ENCODE assay signal across 9 cellular contexts in the genomic region with DNA sequence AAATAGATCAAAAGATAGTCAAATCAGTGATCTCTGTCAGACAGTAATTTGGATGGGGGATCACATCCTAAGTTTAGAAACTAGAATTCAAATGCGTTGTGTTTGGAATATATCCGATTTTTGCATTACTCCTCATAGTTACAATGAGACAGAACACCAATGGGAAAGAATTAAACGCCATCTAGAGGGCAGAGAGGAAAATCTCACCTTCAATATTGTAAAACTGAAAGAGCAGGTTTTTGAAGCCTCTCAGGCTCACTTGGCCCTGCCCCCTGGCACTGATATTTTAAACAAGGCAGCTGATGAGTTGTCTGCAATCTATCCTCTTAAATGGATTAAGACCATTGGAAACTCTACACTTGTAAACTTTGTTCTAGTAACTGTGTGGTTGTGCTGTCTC. TPM values are rescaled to one million over a fixed set of nuclear protein-coding genes. Genes with fewer than 3 reads are reported as not detected.
A peak's percentile ranks its signal among the peaks of the same experiment; 100 is the strongest.
DNase-seq lines count a peak whose midpoint lies in the region; ATAC-seq and TF ChIP-seq lines count a peak whose summit lies in the region.
"Had no signal": no experiment of that assay in that cellular context is flagged by ENCODE, and none has a peak within 500 bp of the region (broad histone marks: within the 10 kb centered on the region; RNA-seq: fewer than 3 reads in every experiment).

No MANE protein-coding gene starts in this region.

- H3K9me3 Mint-ChIP-seq in stimulated activated effector memory CD8-positive, alpha-beta T cell treated with anti-CD3 and anti-CD28 coated beads, Interleukin-12 subunit alpha, Interleukin-12 subunit beta, amount 100 ng/mL, for 72 hours, result no peaks in the 10 kb centered on the region
- peaks cover 98% of the 10 kb centered on the region for H3K9me3 Mint-ChIP-seq in WTC11
- peaks cover 3% of the 10 kb centered on the region for H3K9me3 Mint-ChIP-seq in stimulated activated memory B cell treated with anti-CD40 and anti-IgM and Interleukin-4, amounts not matched to agents 10 μg/mL and 1 μg/mL and 100 μg/mL, for 72 hours

- no peak overlapping the region for H3K27ac ChIP-seq in WERI-Rb-1
- H3K27ac ChIP-seq: upper lobe of left lung had no signal

- ATAC-seq in stimulated activated effector memory CD8-positive, alpha-beta T cell treated with anti-CD3 and anti-CD28 coated beads, Interleukin-12 subunit alpha, Interleukin-12 subunit beta, amount 100 ng/mL, for 72 hours, result no peak
- ATAC-seq in WTC11, result no peak
- no peak for ATAC-seq in stimulated activated memory B cell treated with anti-CD40 and anti-IgM and Interleukin-4, amounts not matched to agents 10 μg/mL and 1 μg/mL and 100 μg/mL, for 72 hours

- peak; percentile 25 for DNase-seq in COLO829 (ENCODE audit: low spot score)
- DNase-seq in HT1080 (ENCODE audit: low read depth), result peak; percentile 23
- no peak for DNase-seq in WERI-Rb-1
- peak; percentile 37 for DNase-seq in myocyte (ENCODE audit: low read depth)
- DNase-seq in stimulated activated effector memory CD8-positive, alpha-beta T cell treated with anti-CD3 and anti-CD28 coated beads, Interleukin-12 subunit alpha, Interleukin-12 subunit beta, amount 100 ng/mL, for 72 hours (ENCODE audit: low spot score in 2 of 2), result no peak
- DNase-seq in stimulated activated CD4-positive, alpha-beta T cell treated with anti-CD3 and anti-CD28 coated beads, Interleukin-4, amount 100 ng/mL, for 24 hours, result no peak
- DNase-seq in WTC11 (ENCODE audit: low spot score), result no peak
- DNase-seq: upper lobe of left lung had no signal

- no peak overlapping the region for H3K4me3 Mint-ChIP-seq in stimulated activated effector memory CD8-positive, alpha-beta T cell treated with anti-CD3 and anti-CD28 coated beads, Interleukin-12 subunit alpha, Interleukin-12 subunit beta, amount 100 ng/mL, for 72 hours
- no peak overlapping the region for H3K4me3 Mint-ChIP-seq in WTC11
- H3K4me3 Mint-ChIP-seq in stimulated activated memory B cell treated with anti-CD40 and anti-IgM and Interleukin-4, amounts not matched to agents 10 μg/mL and 1 μg/mL and 100 μg/mL, for 72 hours, result no peak overlapping the region

- H3K4me3 ChIP-seq in WERI-Rb-1 (ENCODE audit: low read depth, low read length), result no peak overlapping the region
- H3K4me3 ChIP-seq: upper lobe of left lung had no signal

- TF ChIP-seq CTCF in WERI-Rb-1 (IDR thresholded peaks at IDR 0.05; ENCODE audit: low read depth, low read length) (peak; percentile 43; the same call in 1 of the 2 replicates), WTC11 (IDR thresholded peaks at IDR 0.05) (no peak)

- H3K36me3 Mint-ChIP-seq in stimulated activated effector memory CD8-positive, alpha-beta T cell treated with anti-CD3 and anti-CD28 coated beads, Interleukin-12 subunit alpha, Interleukin-12 subunit beta, amount 100 ng/mL, for 72 hours, result no peaks in the 10 kb centered on the region
- peaks cover 64% of the 10 kb centered on the region for H3K36me3 Mint-ChIP-seq in WTC11
- no peaks in the 10 kb centered on the region for H3K36me3 Mint-ChIP-seq in stimulated activated memory B cell treated with anti-CD40 and anti-IgM and Interleukin-4, amounts not matched to agents 10 μg/mL and 1 μg/mL and 100 μg/mL, for 72 hours

- CTCF ChIA-PET in WTC11 (lab: Charles Lee), result no interaction called here

- no peaks in the 10 kb centered on the region for H3K27me3 ChIP-seq in WERI-Rb-1 (ENCODE audit: insufficient read depth, low read depth, severe bottlenecking)
- H3K27me3 ChIP-seq: upper lobe of left lung had no signal

- H3K36me3 ChIP-seq in WERI-Rb-1, result no peaks in the 10 kb centered on the region
- H3K36me3 ChIP-seq: upper lobe of left lung had no signal

- peaks cover 18% of the 10 kb centered on the region for H3K9me3 ChIP-seq in WERI-Rb-1 (ENCODE audit: severe bottlenecking)
- H3K9me3 ChIP-seq: upper lobe of left lung had no signal

- POLR2A ChIA-PET in WTC11 (lab: Charles Lee), result no interaction called here

- H3K27ac Mint-ChIP-seq in stimulated activated effector memory CD8-positive, alpha-beta T cell treated with anti-CD3 and anti-CD28 coated beads, Interleukin-12 subunit alpha, Interleukin-12 subunit beta, amount 100 ng/mL, for 72 hours, result no peak overlapping the region
- H3K27ac Mint-ChIP-seq in WTC11, result no peak overlapping the region
- no peak overlapping the region for H3K27ac Mint-ChIP-seq in stimulated activated memory B cell treated with anti-CD40 and anti-IgM and Interleukin-4, amounts not matched to agents 10 μg/mL and 1 μg/mL and 100 μg/mL, for 72 hours

- H3K4me1 Mint-ChIP-seq in stimulated activated effector memory CD8-positive, alpha-beta T cell treated with anti-CD3 and anti-CD28 coated beads, Interleukin-12 subunit alpha, Interleukin-12 subunit beta, amount 100 ng/mL, for 72 hours, result no peaks in the 10 kb centered on the region
- H3K4me1 Mint-ChIP-seq in WTC11, result no peaks in the 10 kb centered on the region
- H3K4me1 Mint-ChIP-seq in stimulated activated memory B cell treated with anti-CD40 and anti-IgM and Interleukin-4, amounts not matched to agents 10 μg/mL and 1 μg/mL and 100 μg/mL, for 72 hours, result no peaks in the 10 kb centered on the region

- peaks cover 15% of the 10 kb centered on the region for H3K27me3 Mint-ChIP-seq in WTC11 (ENCODE audit: low read depth)
- H3K27me3 Mint-ChIP-seq in stimulated activated memory B cell treated with anti-CD40 and anti-IgM and Interleukin-4, amounts not matched to agents 10 μg/mL and 1 μg/mL and 100 μg/mL, for 72 hours, result peaks cover 73% of the 10 kb centered on the region

TF ChIP-seq in WTC11, 78 proteins besides CTCF, POLR2A, EP300 and RAD21 (continues in another document):
- TF ChIP-seq, protein P1, sequence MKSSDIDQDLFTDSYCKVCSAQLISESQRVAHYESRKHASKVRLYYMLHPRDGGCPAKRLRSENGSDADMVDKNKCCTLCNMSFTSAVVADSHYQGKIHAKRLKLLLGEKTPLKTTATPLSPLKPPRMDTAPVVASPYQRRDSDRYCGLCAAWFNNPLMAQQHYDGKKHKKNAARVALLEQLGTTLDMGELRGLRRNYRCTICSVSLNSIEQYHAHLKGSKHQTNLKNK (CRISPR knock-in tag; IDR thresholded peaks at IDR 0.05), result no peak
- TF ChIP-seq ZNF138 (CRISPR knock-in tag; conservative IDR thresholded peaks at IDR 0.05) (no peak), ZBTB21 (CRISPR knock-in tag; IDR thresholded peaks at IDR 0.05; ENCODE audit: borderline replicate concordance) (no peak), PRRX2 (CRISPR knock-in tag; IDR thresholded peaks at IDR 0.05) (no peak)
- TF ChIP-seq, protein P2, sequence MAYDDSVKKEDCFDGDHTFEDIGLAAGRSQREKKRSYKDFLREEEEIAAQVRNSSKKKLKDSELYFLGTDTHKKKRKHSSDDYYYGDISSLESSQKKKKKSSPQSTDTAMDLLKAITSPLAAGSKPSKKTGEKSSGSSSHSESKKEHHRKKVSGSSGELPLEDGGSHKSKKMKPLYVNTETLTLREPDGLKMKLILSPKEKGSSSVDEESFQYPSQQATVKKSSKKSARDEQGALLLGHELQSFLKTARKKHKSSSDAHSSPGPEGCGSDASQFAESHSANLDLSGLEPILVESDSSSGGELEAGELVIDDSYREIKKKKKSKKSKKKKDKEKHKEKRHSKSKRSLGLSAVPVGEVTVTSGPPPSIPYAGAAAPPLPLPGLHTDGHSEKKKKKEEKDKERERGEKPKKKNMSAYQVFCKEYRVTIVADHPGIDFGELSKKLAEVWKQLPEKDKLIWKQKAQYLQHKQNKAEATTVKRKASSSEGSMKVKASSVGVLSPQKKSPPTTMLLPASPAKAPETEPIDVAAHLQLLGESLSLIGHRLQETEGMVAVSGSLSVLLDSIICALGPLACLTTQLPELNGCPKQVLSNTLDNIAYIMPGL (CRISPR knock-in tag; IDR thresholded peaks at IDR 0.05), result no peak
- TF ChIP-seq, protein P3, sequence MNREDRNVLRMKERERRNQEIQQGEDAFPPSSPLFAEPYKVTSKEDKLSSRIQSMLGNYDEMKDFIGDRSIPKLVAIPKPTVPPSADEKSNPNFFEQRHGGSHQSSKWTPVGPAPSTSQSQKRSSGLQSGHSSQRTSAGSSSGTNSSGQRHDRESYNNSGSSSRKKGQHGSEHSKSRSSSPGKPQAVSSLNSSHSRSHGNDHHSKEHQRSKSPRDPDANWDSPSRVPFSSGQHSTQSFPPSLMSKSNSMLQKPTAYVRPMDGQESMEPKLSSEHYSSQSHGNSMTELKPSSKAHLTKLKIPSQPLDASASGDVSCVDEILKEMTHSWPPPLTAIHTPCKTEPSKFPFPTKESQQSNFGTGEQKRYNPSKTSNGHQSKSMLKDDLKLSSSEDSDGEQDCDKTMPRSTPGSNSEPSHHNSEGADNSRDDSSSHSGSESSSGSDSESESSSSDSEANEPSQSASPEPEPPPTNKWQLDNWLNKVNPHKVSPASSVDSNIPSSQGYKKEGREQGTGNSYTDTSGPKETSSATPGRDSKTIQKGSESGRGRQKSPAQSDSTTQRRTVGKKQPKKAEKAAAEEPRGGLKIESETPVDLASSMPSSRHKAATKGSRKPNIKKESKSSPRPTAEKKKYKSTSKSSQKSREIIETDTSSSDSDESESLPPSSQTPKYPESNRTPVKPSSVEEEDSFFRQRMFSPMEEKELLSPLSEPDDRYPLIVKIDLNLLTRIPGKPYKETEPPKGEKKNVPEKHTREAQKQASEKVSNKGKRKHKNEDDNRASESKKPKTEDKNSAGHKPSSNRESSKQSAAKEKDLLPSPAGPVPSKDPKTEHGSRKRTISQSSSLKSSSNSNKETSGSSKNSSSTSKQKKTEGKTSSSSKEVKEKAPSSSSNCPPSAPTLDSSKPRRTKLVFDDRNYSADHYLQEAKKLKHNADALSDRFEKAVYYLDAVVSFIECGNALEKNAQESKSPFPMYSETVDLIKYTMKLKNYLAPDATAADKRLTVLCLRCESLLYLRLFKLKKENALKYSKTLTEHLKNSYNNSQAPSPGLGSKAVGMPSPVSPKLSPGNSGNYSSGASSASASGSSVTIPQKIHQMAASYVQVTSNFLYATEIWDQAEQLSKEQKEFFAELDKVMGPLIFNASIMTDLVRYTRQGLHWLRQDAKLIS (CRISPR knock-in tag; IDR thresholded peaks at IDR 0.05; ENCODE audit: borderline replicate concordance), result no peak

RNA-seq across cellular contexts. Expression of gene FRG2B, which starts 17.7 kb away (rescaled TPM):
- total RNA-seq in HT1080 (2014; rRNA removed; shearing (Covaris generic)), result not detected in 2 replicates
- not detected in 2 replicates for polyA plus RNA-seq in HT1080 (2015; cell fraction: cytosol; rRNA removed)
- not detected in 2 replicates for polyA plus RNA-seq in HT1080 (2015; cell fraction: nucleus; rRNA removed)
- total RNA-seq in myocyte (not detected in 2 replicates), WTC11 (2021) (not detected in 3 replicates)
- polyA plus RNA-seq in myocyte (2012), result not detected
- total RNA-seq: upper lobe of left lung had no signal

RNA-seq across cellular contexts. Expression of gene SYCE1, which starts 43.5 kb away (rescaled TPM):
- total RNA-seq in HT1080 (2014; rRNA removed; shearing (Covaris generic)), result 2.6 and 3.7 TPM in 2 replicates
- polyA plus RNA-seq in HT1080 (2015; cell fraction: cytosol; rRNA removed), result 15.3 and 15.6 TPM in 2 replicates
- polyA plus RNA-seq in HT1080 (2015; cell fraction: nucleus; rRNA removed), result 25.5 and 32.3 TPM in 2 replicates
- total RNA-seq in myocyte, result not detected in 2 replicates
- polyA plus RNA-seq in myocyte (2012), result 0.10 TPM
- not detected in 3 replicates for total RNA-seq in WTC11 (2021)

Comparison
In these comparisons a context has a peak if more than half of its experiments do, and no peak if none do; other contexts are left out.
1. DNase-seq: peak in COLO829 (single experiment), HT1080 (single experiment) and myocyte (single experiment); none in WERI-Rb-1 (single experiment), stimulated activated effector memory CD8-positive, alpha-beta T cell treated with anti-CD3 and anti-CD28 coated beads, Interleukin-12 subunit alpha, Interleukin-12 subunit beta, amount 100 ng/mL, for 72 hours (0 of 2), stimulated activated CD4-positive, alpha-beta T cell treated with anti-CD3 and anti-CD28 coated beads, Interleukin-4, amount 100 ng/mL, for 24 hours (single experiment) and WTC11 (single experiment).